In genomic region chr16:67667817-67668494, GRCh38 we compare ENCODE assay signal across 9 cellular contexts. TPM values are rescaled to one million over a fixed set of nuclear protein-coding genes. Genes with fewer than 3 reads are reported as not detected.
DNase-seq lines count a peak whose midpoint lies in the region; ATAC-seq and TF ChIP-seq lines count a peak whose summit lies in the region.
"Had no signal": no experiment of that assay in that cellular context is flagged by ENCODE, and none has a peak within 500 bp of the region (broad histone marks: within the 10 kb centered on the region; RNA-seq: fewer than 3 reads in every experiment).

No MANE protein-coding gene starts in this region.

- peaks cover 21 to 31% (median 23%) of the 10 kb centered on the region in 3 donors for H3K4me1 Mint-ChIP-seq in IgD-negative memory B cell

- DNase-seq in DMS153 (lab: John Stamatoyannopoulos, UW) (peak; percentile 90), RWPE2 (ENCODE audit: low spot score) (peak; percentile 87), foreskin melanocyte (peak; percentile 90), osteoblast (ENCODE audit: insufficient read length, low spot score, missing footprints) (peak; percentile 100)
- DNase-seq in activated effector memory CD4-positive, alpha-beta T cell treated with anti-CD3 and anti-CD28 coated beads, Interleukin-2, amount 50 U/mL, for 16 hours: peak; percentile 92

- peak overlapping the region; percentile 63 to 80 (median 78) for H3K27ac Mint-ChIP-seq in IgD-negative memory B cell

- H4K20me1 ChIP-seq in osteoblast (ENCODE audit: insufficient read depth, low read length): peaks cover 2% of the 10 kb centered on the region

- peak; percentile 88 for TF ChIP-seq CTCF in RWPE2 (IDR thresholded peaks at IDR 0.05; ENCODE audit: poor library complexity, severe bottlenecking)
- peak; percentile 94 for TF ChIP-seq CTCF in osteoblast (IDR thresholded peaks at IDR 0.05; ENCODE audit: extremely low read depth, low read depth, low read length)

- H3K4me3 Mint-ChIP-seq in IgD-negative memory B cell: peak overlapping the region; percentile 44 to 95 (median 66)

- peak; percentile 47 for ATAC-seq in GM21515 (IDR thresholded peaks at IDR 0.05; ENCODE audit: unreplicated experiment)
- peak; percentile 84 for ATAC-seq in RWPE2 (ENCODE audit: low read depth)

- H3K27me3 Mint-ChIP-seq in IgD-negative memory B cell: no peaks in the 10 kb centered on the region
- H3K27me3 Mint-ChIP-seq: stimulated activated naive CD8-positive, alpha-beta T cell treated with anti-CD3 and anti-CD28 coated beads, Interleukin-15, Interleukin-2, amounts not matched to agents 100 ng/mL and 50 ng/mL, for 24 hours had no signal

- H3K27ac ChIP-seq in RWPE2 (ENCODE audit: poor library complexity, severe bottlenecking) (peak overlapping the region; percentile 54), osteoblast (ENCODE audit: low read depth, low read length) (peak overlapping the region; percentile 73), temporal lobe (ENCODE audit: low read depth, low read length) (peak overlapping the region; percentile 89)

- H3K27me3 ChIP-seq in RWPE2 (ENCODE audit: insufficient read depth, poor library complexity, severe bottlenecking) (no peaks in the 10 kb centered on the region), osteoblast (ENCODE audit: insufficient read depth, low read length) (no peaks in the 10 kb centered on the region)

- H3K9me3 Mint-ChIP-seq in IgD-negative memory B cell: no peaks in the 10 kb centered on the region
- H3K9me3 Mint-ChIP-seq: stimulated activated naive CD8-positive, alpha-beta T cell treated with anti-CD3 and anti-CD28 coated beads, Interleukin-15, Interleukin-2, amounts not matched to agents 100 ng/mL and 50 ng/mL, for 24 hours had no signal

- H3K36me3 ChIP-seq in RWPE2 (ENCODE audit: low read depth) (no peaks in the 10 kb centered on the region), osteoblast (ENCODE audit: insufficient read depth, low read length) (no peaks in the 10 kb centered on the region)

- H3K4me1 ChIP-seq in RWPE2 (ENCODE audit: insufficient read depth, poor library complexity, severe bottlenecking) (peaks cover 6% of the 10 kb centered on the region), osteoblast (ENCODE audit: insufficient read depth, low read length) (peaks cover 18% of the 10 kb centered on the region)

- H3K36me3 Mint-ChIP-seq in IgD-negative memory B cell: peaks cover 2% of the 10 kb centered on the region

- H3K4me3 ChIP-seq in RWPE2 (ENCODE audit: severe bottlenecking): no peak overlapping the region
- peak overlapping the region; percentile 85 for H3K4me3 ChIP-seq in osteoblast (ENCODE audit: insufficient read depth, low read length)

- peaks cover 4% of the 10 kb centered on the region for H3K79me2 ChIP-seq in osteoblast (ENCODE audit: insufficient read depth, low read length)

- H2AFZ ChIP-seq in osteoblast (ENCODE audit: low read length): peak overlapping the region; percentile 84

- H3K4me2 ChIP-seq in osteoblast (ENCODE audit: insufficient read depth, low read length): peak overlapping the region; percentile 85

- H3K9me3 ChIP-seq in RWPE2 (ENCODE audit: severe bottlenecking): no peaks in the 10 kb centered on the region
- H3K9me3 ChIP-seq in osteoblast (ENCODE audit: low read depth, low read length): no peaks in the 10 kb centered on the region

RNA-seq across cellular contexts. Expression of gene C16orf86, which starts 1.3 kb away (rescaled TPM):
- polyA plus RNA-seq in IgD-negative memory B cell: 8.2 TPM
- total RNA-seq in osteoblast (6.2 and 6.9 TPM in 2 replicates), temporal lobe (2.7 TPM)

RNA-seq across cellular contexts. Expression of gene ENKD1, which starts 1.4 kb away (rescaled TPM):
- 1.8 TPM for polyA plus RNA-seq in IgD-negative memory B cell
- total RNA-seq in osteoblast: 13.3 and 15.9 TPM in 2 replicates
- 7.9 TPM for total RNA-seq in temporal lobe

RNA-seq across cellular contexts. Expression of gene PARD6A, which starts 7.2 kb away (rescaled TPM):
- polyA plus RNA-seq in IgD-negative memory B cell: 18.5 TPM
- total RNA-seq in osteoblast (2.4 and 2.9 TPM in 2 replicates), temporal lobe (5.2 TPM)

RNA-seq across cellular contexts. Expression of gene ACD, which starts 7.9 kb away (rescaled TPM):
- polyA plus RNA-seq in IgD-negative memory B cell: 48.6 TPM
- total RNA-seq in osteoblast (16.5 and 18.8 TPM in 2 replicates), temporal lobe (17.7 TPM)

RNA-seq across cellular contexts. Expression of gene CARMIL2, which starts 23.0 kb away (rescaled TPM):
- 14.5 TPM for polyA plus RNA-seq in IgD-negative memory B cell
- total RNA-seq in osteoblast (under 0.01 TPM in 2 replicates), temporal lobe (2.2 TPM)
